ENCODE assay signal across 7 cellular contexts in the genomic region with DNA sequence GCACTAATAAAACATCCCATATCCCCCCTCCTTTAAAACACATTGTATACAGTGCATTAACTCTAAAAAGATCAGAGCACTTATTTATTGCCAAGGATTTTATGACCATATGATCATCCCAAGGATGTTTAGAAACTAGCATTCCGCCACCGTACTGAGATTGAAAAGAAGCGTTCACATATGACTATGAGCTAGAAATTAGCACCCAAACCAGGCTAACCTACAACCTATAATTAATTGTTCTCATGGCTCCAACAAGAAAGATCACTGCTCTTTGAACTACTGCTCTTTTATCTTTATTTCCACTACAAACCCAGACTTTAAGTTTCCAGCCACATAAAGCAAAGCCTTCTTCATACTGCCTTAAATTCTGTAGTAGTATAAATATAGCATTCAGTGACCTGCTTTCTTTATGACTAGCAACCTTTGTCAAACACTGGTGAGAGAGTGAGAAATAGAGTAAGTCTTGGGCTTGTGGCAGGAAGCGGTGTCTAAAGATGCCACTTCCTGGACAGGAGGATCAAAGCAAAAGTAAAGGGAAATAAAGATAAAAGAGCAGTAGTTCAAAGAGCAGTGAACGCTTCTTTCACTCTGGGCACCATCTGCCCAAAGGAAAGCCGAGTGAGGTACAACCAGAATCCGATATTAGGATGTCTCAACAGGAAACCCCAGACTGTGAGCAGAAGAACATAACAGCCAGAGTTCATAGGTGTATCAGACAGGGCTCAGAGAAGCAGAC.
DNase-seq lines count a peak whose midpoint lies in the region; ATAC-seq lines count a peak whose summit lies in the region.

No MANE protein-coding gene starts in this region.

- peak; percentile 89 for ATAC-seq in GM21367 (IDR thresholded peaks at IDR 0.05; ENCODE audit: unreplicated experiment)
- ATAC-seq in HG03558 (IDR thresholded peaks at IDR 0.05; ENCODE audit: extremely low read depth, unreplicated experiment), result peak; percentile 96

- peak in 2 of 3 experiments; percentile 19 to 36 for DNase-seq in activated CD8-positive, alpha-beta memory T cell treated with anti-CD3 and anti-CD28 coated beads for 48 hours (ENCODE audit: low read depth in 2 of 3, low spot score in 2 of 3)
- peak; percentile 21 to 62 (median 55) for DNase-seq in stimulated activated CD4-positive, alpha-beta T cell treated with anti-CD3 and anti-CD28 coated beads, Interleukin-12 subunit alpha, Interleukin-12 subunit beta, amount 100 ng/mL, for 48 hours (ENCODE audit: low read depth in 2 of 3, low spot score in 1 of 3)
- DNase-seq in HuH-7 (ENCODE audit: low spot score) (no peak), GDM1 (lab: John Stamatoyannopoulos, UW) (no peak), NCI-H1436 treated with DMSO at 0.1 percent for 48 hours (lab: John Stamatoyannopoulos, UW) (no peak)

Comparison
In these comparisons a context has a peak if more than half of its experiments do, and no peak if none do; other contexts are left out.
1. DNase-seq: peak in activated CD8-positive, alpha-beta memory T cell treated with anti-CD3 and anti-CD28 coated beads for 48 hours (2 of 3) and stimulated activated CD4-positive, alpha-beta T cell treated with anti-CD3 and anti-CD28 coated beads, Interleukin-12 subunit alpha, Interleukin-12 subunit beta, amount 100 ng/mL, for 48 hours (3 of 3); none in HuH-7 (single experiment), GDM1 (single experiment) and NCI-H1436 treated with DMSO at 0.1 percent for 48 hours (single experiment).